Comparison of ENCODE assay signal across 23 cellular contexts in genomic region chr19:4446801-4447200, GRCh38.
"Had no signal": no experiment of that assay in that cellular context is flagged by ENCODE, and none has a peak within 500 bp of the region (broad histone marks: within the 10 kb centered on the region; RNA-seq: fewer than 3 reads in every experiment).

No MANE protein-coding gene starts in this region.

- H3K9me3 ChIP-seq: breast epithelium, MG63 had no signal

- H3K27me3 ChIP-seq: breast epithelium, MG63 had no signal

- H3K27ac ChIP-seq: breast epithelium had no signal

- H3K4me1 ChIP-seq: breast epithelium had no signal

- DNase-seq: activated CD4-positive, alpha-beta T cell treated with anti-CD3 and anti-CD28 coated beads for 48 hours; activated CD4-positive, alpha-beta T cell treated with anti-CD3 and anti-CD28 coated beads, Interleukin-2, amount 50 U/mL, for 4 hours; activated CD4-positive, CD25-positive, alpha-beta regulatory T cell treated with anti-CD3 and anti-CD28 coated beads, Interleukin-2, amount 50 U/mL, for 72 hours; activated CD8-positive, alpha-beta memory T cell treated with anti-CD3 and anti-CD28 coated beads, Interleukin-2, amount 10 ng/mL, durations not matched to agents 7 days and 5 days; activated naive CD4-positive, alpha-beta T cell treated with anti-CD3 and anti-CD28 coated beads, Interleukin-2, amount 50 U/mL, for 16 hours; activated naive CD8-positive, alpha-beta T cell treated with anti-CD3 and anti-CD28 coated beads, Interleukin-2, amount 10 ng/mL, durations not matched to agents 7 days and 5 days; activated T-cell treated with anti-CD3 and anti-CD28 coated beads, Interleukin-2, amount 50 U/mL, for 48 hours; aorta; caudate nucleus; MG63; MV-4-11; NCI-H1092 treated with DMSO at 0.1 percent for 48 hours; NCI-H1436; NCI-H1694 treated with DMSO at 0.1 percent for 48 hours; NCI-H2081; NCI-H446; NCI-H524; PC-3; SIG-M5; T-helper 17 cell; T-helper 9 cell had no signal

- FAIRE-seq: RCC 7860 had no signal

- H3K4me3 ChIP-seq: breast epithelium, MG63 had no signal
